In genomic region chr2:203998195-203998804, GRCh38 we compare ENCODE assay signal across 12 cellular contexts.
A peak's percentile ranks its signal among the peaks of the same experiment; 100 is the strongest.
DNase-seq lines count a peak whose midpoint lies in the region; ATAC-seq and TF ChIP-seq lines count a peak whose summit lies in the region.
"Had no signal": no experiment of that assay in that cellular context is flagged by ENCODE, and none has a peak within 500 bp of the region (broad histone marks: within the 10 kb centered on the region; RNA-seq: fewer than 3 reads in every experiment).

No MANE protein-coding gene starts in this region.

- H3K36me3 Mint-ChIP-seq in activated naive CD4-positive, alpha-beta T cell treated with anti-CD3 and anti-CD28 coated beads for 36 hours (ENCODE audit: low read depth): peaks cover 5% of the 10 kb centered on the region
- H3K36me3 Mint-ChIP-seq in activated T-helper 1 cell treated with anti-CD3 and anti-CD28 coated beads, Interleukin-12 subunit alpha, Interleukin-12 subunit beta, Interleukin-2, Interleukin-4 antibody, amounts not matched to agents 30 ng/mL and 10 ng/mL and 1 ng/mL, durations not matched to agents 14 hours and 24 hours and 36 hours (ENCODE audit: low read depth): peaks cover 3% of the 10 kb centered on the region

- no peak overlapping the region for H3K9ac ChIP-seq in fibroblast of lung (ENCODE audit: insufficient read depth, low read length)

- no peaks in the 10 kb centered on the region for H4K20me1 ChIP-seq in fibroblast of lung (ENCODE audit: control insufficient read depth, extremely low read depth, insufficient read depth, low read length)

- H3K27me3 ChIP-seq in fibroblast of lung (ENCODE audit: control insufficient read depth, insufficient read depth, low read length): no peaks in the 10 kb centered on the region
- H3K27me3 ChIP-seq: uterus had no signal

- H3K79me2 ChIP-seq in fibroblast of lung (ENCODE audit: control insufficient read depth, insufficient read depth, low read length): no peaks in the 10 kb centered on the region

- ATAC-seq in HG03342 (IDR thresholded peaks at IDR 0.05; ENCODE audit: unreplicated experiment): no peak

- H3K4me3 Mint-ChIP-seq in activated naive CD4-positive, alpha-beta T cell treated with anti-CD3 and anti-CD28 coated beads for 36 hours: peak overlapping the region; percentile 4
- peak overlapping the region; percentile 8 for H3K4me3 Mint-ChIP-seq in activated T-helper 1 cell treated with anti-CD3 and anti-CD28 coated beads, Interleukin-12 subunit alpha, Interleukin-12 subunit beta, Interleukin-2, Interleukin-4 antibody, amounts not matched to agents 30 ng/mL and 10 ng/mL and 1 ng/mL, durations not matched to agents 14 hours and 24 hours and 36 hours
- H3K4me3 Mint-ChIP-seq: activated B cell treated with CpG ODN at 0.5 μM for 24 hours had no signal

- no peak overlapping the region for H3K4me3 ChIP-seq in fibroblast of lung (replicated peaks in 1 of 4; ENCODE audit: control extremely low read depth in 1 of 4, insufficient read depth in 1 of 4, low read depth in 3 of 4, low read length in 4 of 4)
- H3K4me3 ChIP-seq: uterus had no signal

- intact Hi-C loops in activated naive CD4-positive, alpha-beta T cell treated with anti-CD3 and anti-CD28 coated beads for 36 hours (cut with micrococcal nuclease): loop anchor here (1.0 to 5.0 kb wide), 7 partner anchors 17 to 1079 kb away; no protein-coding TSS in a partner anchor
- intact Hi-C loops in activated T-helper 1 cell treated with anti-CD3 and anti-CD28 coated beads, Interleukin-12 subunit alpha, Interleukin-12 subunit beta, Interleukin-2, Interleukin-4 antibody, amounts not matched to agents 30 ng/mL and 10 ng/mL and 1 ng/mL, durations not matched to agents 14 hours and 24 hours and 36 hours (cut with micrococcal nuclease): loop anchor here (1.0 to 2.0 kb wide), 3 partner anchors 17 to 111 kb away; no protein-coding TSS in a partner anchor

- no peaks in the 10 kb centered on the region for H3K36me3 ChIP-seq in fibroblast of lung (ENCODE audit: control insufficient read depth, insufficient read depth, low read length)
- H3K36me3 ChIP-seq: uterus had no signal

- no peak overlapping the region for H2AFZ ChIP-seq in fibroblast of lung (ENCODE audit: low read length)

- H3K4me1 ChIP-seq in fibroblast of lung (ENCODE audit: control insufficient read depth, extremely low read depth, insufficient read depth, low read length): no peaks in the 10 kb centered on the region
- H3K4me1 ChIP-seq: uterus had no signal

- no peak for DNase-seq in activated naive CD4-positive, alpha-beta T cell treated with anti-CD3 and anti-CD28 coated beads for 36 hours
- DNase-seq in activated naive CD4-positive, alpha-beta T cell treated with anti-CD3 and anti-CD28 coated beads, Interleukin-2, amount 50 U/mL, for 16 hours: no peak
- no peak for DNase-seq in activated T-helper 1 cell treated with anti-CD3 and anti-CD28 coated beads, Interleukin-12 subunit alpha, Interleukin-12 subunit beta, Interleukin-2, Interleukin-4 antibody, amounts not matched to agents 30 ng/mL and 10 ng/mL and 1 ng/mL, durations not matched to agents 14 hours and 24 hours and 36 hours (ENCODE audit: low spot score)
- DNase-seq in fibroblast of lung (ENCODE audit: low read depth in 2 of 2) (peak; percentile 58 to 77), stromal cell of bone marrow (ENCODE audit: low read depth) (peak; percentile 84), germinal center (ENCODE audit: low spot score) (no peak), NCI-H187 treated with DMSO at 0.1 percent for 48 hours (lab: John Stamatoyannopoulos, UW) (no peak)
- DNase-seq: activated B cell treated with CpG ODN at 0.5 μM for 24 hours, NCI-H2081 treated with DMSO at 0.1 percent for 48 hours, nucleus accumbens, uterus had no signal

- peak overlapping the region; percentile 77 for H3K27ac Mint-ChIP-seq in activated naive CD4-positive, alpha-beta T cell treated with anti-CD3 and anti-CD28 coated beads for 36 hours
- peak overlapping the region; percentile 83 for H3K27ac Mint-ChIP-seq in activated T-helper 1 cell treated with anti-CD3 and anti-CD28 coated beads, Interleukin-12 subunit alpha, Interleukin-12 subunit beta, Interleukin-2, Interleukin-4 antibody, amounts not matched to agents 30 ng/mL and 10 ng/mL and 1 ng/mL, durations not matched to agents 14 hours and 24 hours and 36 hours
- H3K27ac Mint-ChIP-seq: activated B cell treated with CpG ODN at 0.5 μM for 24 hours had no signal

- H3K4me1 Mint-ChIP-seq in activated naive CD4-positive, alpha-beta T cell treated with anti-CD3 and anti-CD28 coated beads for 36 hours (ENCODE audit: low read depth): peaks cover 70% of the 10 kb centered on the region
- H3K4me1 Mint-ChIP-seq in activated T-helper 1 cell treated with anti-CD3 and anti-CD28 coated beads, Interleukin-12 subunit alpha, Interleukin-12 subunit beta, Interleukin-2, Interleukin-4 antibody, amounts not matched to agents 30 ng/mL and 10 ng/mL and 1 ng/mL, durations not matched to agents 14 hours and 24 hours and 36 hours (ENCODE audit: low read depth): peaks cover 67% of the 10 kb centered on the region
- H3K4me1 Mint-ChIP-seq: activated B cell treated with CpG ODN at 0.5 μM for 24 hours had no signal

- H3K4me2 ChIP-seq in fibroblast of lung (ENCODE audit: extremely low read depth, insufficient read depth, low read length): no peak overlapping the region

- TF ChIP-seq CTCF in fibroblast of lung (conservative IDR thresholded peaks at IDR 0.05 in 1 of 2, IDR thresholded peaks at IDR 0.05 in 1 of 2; ENCODE audit: low read depth in 1 of 2, low read length in 2 of 2): no peak

- H3K9me3 Mint-ChIP-seq in activated naive CD4-positive, alpha-beta T cell treated with anti-CD3 and anti-CD28 coated beads for 36 hours: peaks cover 7% of the 10 kb centered on the region
- H3K9me3 Mint-ChIP-seq in activated T-helper 1 cell treated with anti-CD3 and anti-CD28 coated beads, Interleukin-12 subunit alpha, Interleukin-12 subunit beta, Interleukin-2, Interleukin-4 antibody, amounts not matched to agents 30 ng/mL and 10 ng/mL and 1 ng/mL, durations not matched to agents 14 hours and 24 hours and 36 hours: peaks cover 13% of the 10 kb centered on the region

- CTCF ChIA-PET in activated naive CD4-positive, alpha-beta T cell treated with anti-CD3 and anti-CD28 coated beads for 36 hours (lab: Charles Lee): interaction anchor here (0.8 to 3.5 kb wide), 5 partner anchors 9 to 64 kb away, joined by 3 to 15 read pairs (median 9); no protein-coding TSS in a partner anchor

- no peaks in the 10 kb centered on the region for H3K9me3 ChIP-seq in fibroblast of lung (ENCODE audit: control insufficient read depth, insufficient read depth, low read depth, low read length)
- H3K9me3 ChIP-seq: uterus had no signal

- no peaks in the 10 kb centered on the region for H3K27me3 Mint-ChIP-seq in activated naive CD4-positive, alpha-beta T cell treated with anti-CD3 and anti-CD28 coated beads for 36 hours (ENCODE audit: low read depth)
- H3K27me3 Mint-ChIP-seq in activated T-helper 1 cell treated with anti-CD3 and anti-CD28 coated beads, Interleukin-12 subunit alpha, Interleukin-12 subunit beta, Interleukin-2, Interleukin-4 antibody, amounts not matched to agents 30 ng/mL and 10 ng/mL and 1 ng/mL, durations not matched to agents 14 hours and 24 hours and 36 hours (ENCODE audit: insufficient read depth): no peaks in the 10 kb centered on the region

- H3K27ac ChIP-seq in fibroblast of lung (ENCODE audit: insufficient read depth, low read length): no peak overlapping the region
- H3K27ac ChIP-seq: uterus had no signal

Comparison
In these comparisons a context has a peak if more than half of its experiments do, and no peak if none do; other contexts are left out.
1. DNase-seq: peak in fibroblast of lung (2 of 2) and stromal cell of bone marrow (single experiment); none in activated naive CD4-positive, alpha-beta T cell treated with anti-CD3 and anti-CD28 coated beads for 36 hours (single experiment), activated naive CD4-positive, alpha-beta T cell treated with anti-CD3 and anti-CD28 coated beads, Interleukin-2, amount 50 U/mL, for 16 hours (single experiment), activated T-helper 1 cell treated with anti-CD3 and anti-CD28 coated beads, Interleukin-12 subunit alpha, Interleukin-12 subunit beta, Interleukin-2, Interleukin-4 antibody, amounts not matched to agents 30 ng/mL and 10 ng/mL and 1 ng/mL, durations not matched to agents 14 hours and 24 hours and 36 hours (single experiment), germinal center (single experiment) and NCI-H187 treated with DMSO at 0.1 percent for 48 hours (single experiment).